8 cellular contexts compared by ENCODE assay signal in the genomic region with DNA sequence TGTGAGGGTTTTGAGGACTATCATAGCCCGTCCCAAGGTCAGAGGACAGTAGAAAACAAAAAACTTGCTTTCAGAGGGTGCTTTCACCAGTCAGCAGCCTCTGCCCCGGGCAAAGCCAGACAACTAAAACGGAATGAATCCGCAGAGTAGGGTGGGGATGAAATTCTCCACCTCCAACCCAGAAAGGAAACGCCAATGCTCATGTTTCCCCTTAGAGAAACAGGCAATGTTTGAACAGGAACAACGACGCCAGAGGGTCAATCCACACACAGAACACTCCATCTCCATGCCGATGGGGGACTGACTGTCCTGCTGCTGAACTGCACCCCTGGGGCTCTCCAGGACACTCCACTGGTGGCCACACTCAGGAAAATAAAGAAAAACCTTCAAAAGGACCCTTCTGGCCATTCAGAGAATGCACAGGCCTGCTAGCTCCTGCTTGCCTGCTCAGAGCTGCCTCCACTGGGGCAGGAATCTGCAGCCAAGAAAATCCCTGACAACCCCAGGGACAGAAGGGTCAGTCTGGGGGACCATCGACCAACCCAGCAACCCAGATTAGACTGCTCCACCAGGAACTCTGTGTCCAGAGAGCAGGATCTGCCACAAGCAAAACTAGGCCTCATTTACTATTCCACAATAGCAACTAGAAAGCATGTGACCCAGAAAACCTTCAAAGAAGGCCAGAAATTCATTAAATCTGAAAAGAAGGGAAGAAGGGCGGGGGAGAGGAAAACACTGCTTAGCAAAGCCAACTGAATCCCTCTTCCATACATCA.
DNase-seq lines count a peak whose midpoint lies in the region; ATAC-seq and TF ChIP-seq lines count a peak whose summit lies in the region.

No MANE protein-coding gene starts in this region.

- H3K79me2 ChIP-seq in DOHH2 (ENCODE audit: control insufficient read depth, low read length), result no peaks in the 10 kb centered on the region
- no peaks in the 10 kb centered on the region for H3K79me2 ChIP-seq in PC-9 (ENCODE audit: low read depth)

- no peak overlapping the region for H3K4me3 ChIP-seq in DOHH2 (ENCODE audit: low read length)
- peak overlapping the region; percentile 28; the same call in 1 of the 2 replicates for H3K4me3 ChIP-seq in PC-9
- H3K4me3 ChIP-seq in neutrophil (ENCODE audit: low read depth in 1 of 2, low read length in 1 of 2), result peak overlapping the region; percentile 42 to 59

- H4K20me1 ChIP-seq in DOHH2 (ENCODE audit: control insufficient read depth, insufficient read depth, low read depth, low read length) (no peaks in the 10 kb centered on the region), PC-9 (ENCODE audit: insufficient read depth) (no peaks in the 10 kb centered on the region)

- H3K36me3 ChIP-seq in DOHH2 (ENCODE audit: control insufficient read depth, low read length), result no peaks in the 10 kb centered on the region
- H3K36me3 ChIP-seq in PC-9 (ENCODE audit: low read depth), result no peaks in the 10 kb centered on the region
- no peaks in the 10 kb centered on the region for H3K36me3 ChIP-seq in neutrophil

- H2AFZ ChIP-seq in PC-9, result peak overlapping the region; percentile 8; the same call in 1 of the 2 replicates

- TSS peak; percentile 96 for BruUV-seq in PC-9 (replicated peaks; lab: Mats Ljungman, UMichigan)

- H3K4me1 ChIP-seq in DOHH2 (ENCODE audit: control insufficient read depth, low read length) (peaks cover 22% of the 10 kb centered on the region), PC-9 (replicated peaks; ENCODE audit: insufficient read depth) (peaks cover 43% of the 10 kb centered on the region), neutrophil (ENCODE audit: control insufficient read depth in 1 of 2, insufficient read depth in 1 of 2, low read depth in 1 of 2, low read length in 1 of 2) (peaks cover 27 to 31% of the 10 kb centered on the region in 2 experiments)

- in situ Hi-C loops in ACHN (cut with HindIII; ENCODE audit: low pct_ligation_motif_present, low pct_unique_long_range_greater_than_20kb, low sequenced_read_pairs), result no loop called here

- TF ChIP-seq CTCF in DOHH2 (IDR thresholded peaks at IDR 0.05; ENCODE audit: low read depth, low read length, poor library complexity, severe bottlenecking) (no peak), PC-9 (conservative IDR thresholded peaks at IDR 0.05) (no peak), neutrophil (IDR thresholded peaks at IDR 0.05) (no peak)

- H3K9me2 ChIP-seq in DOHH2 (replicated peaks; ENCODE audit: control insufficient read depth, low read length), result no peaks in the 10 kb centered on the region
- H3K9me2 ChIP-seq in PC-9 (ENCODE audit: insufficient read depth), result no peaks in the 10 kb centered on the region

- H3K9me3 ChIP-seq in DOHH2 (ENCODE audit: control insufficient read depth, insufficient read depth, low read length), result no peaks in the 10 kb centered on the region
- no peaks in the 10 kb centered on the region; the same call in 1 of the 2 replicates for H3K9me3 ChIP-seq in PC-9 (ENCODE audit: insufficient read depth, low read depth)
- H3K9me3 ChIP-seq in neutrophil, result no peaks in the 10 kb centered on the region

- H3F3A ChIP-seq in DOHH2 (ENCODE audit: control insufficient read depth, insufficient read depth) (no peaks in the 10 kb centered on the region), PC-9 (ENCODE audit: insufficient read depth, low read depth) (peaks cover 39% of the 10 kb centered on the region)

- intact Hi-C loops in PC-9 (cut with micrococcal nuclease; ENCODE audit: unreplicated experiment), result loop anchor here (1.0 to 5.0 kb wide), 8 partner anchors 25 to 513 kb away; no protein-coding TSS in a partner anchor

- peak in 1 of 2 experiments; percentile 57 for DNase-seq in PC-9
- DNase-seq in effector CD4-positive, alpha-beta T cell, result peak; percentile 7
- DNase-seq in ACHN, result no peak
- DNase-seq in NCI-H146 (lab: John Stamatoyannopoulos, UW), result no peak
- DNase-seq in amniotic stem cell (lab: John Stamatoyannopoulos, UW), result no peak

- H3K27ac ChIP-seq in DOHH2 (ENCODE audit: low read depth, low read length), result no peak overlapping the region
- H3K27ac ChIP-seq in PC-9, result peak overlapping the region; percentile 98
- H3K27ac ChIP-seq in neutrophil, result peak overlapping the region; percentile 93

- POLR2A ChIA-PET in PC-9 (lab: Charles Lee; ENCODE audit: unreplicated experiment), result interaction anchor here (0.8 to 1.0 kb wide), 5 partner anchors 16 to 517 kb away, joined by 3 to 15 read pairs (median 7); no protein-coding TSS in a partner anchor

- CTCF ChIA-PET in PC-9 (lab: Charles Lee), result no interaction called here

- H3K4me2 ChIP-seq in DOHH2 (ENCODE audit: low read length) (peak overlapping the region; percentile 61; the same call in 1 of the 2 replicates), PC-9 (peak overlapping the region; percentile 78)

- H3K27me3 ChIP-seq in DOHH2 (ENCODE audit: control insufficient read depth, low read length) (peaks cover 6% of the 10 kb centered on the region), PC-9 (ENCODE audit: insufficient read depth, low read depth) (no peaks in the 10 kb centered on the region), neutrophil (no peaks in the 10 kb centered on the region)

- ATAC-seq in GM19463 (IDR thresholded peaks at IDR 0.05; ENCODE audit: unreplicated experiment), result no peak
